In the genomic region with DNA sequence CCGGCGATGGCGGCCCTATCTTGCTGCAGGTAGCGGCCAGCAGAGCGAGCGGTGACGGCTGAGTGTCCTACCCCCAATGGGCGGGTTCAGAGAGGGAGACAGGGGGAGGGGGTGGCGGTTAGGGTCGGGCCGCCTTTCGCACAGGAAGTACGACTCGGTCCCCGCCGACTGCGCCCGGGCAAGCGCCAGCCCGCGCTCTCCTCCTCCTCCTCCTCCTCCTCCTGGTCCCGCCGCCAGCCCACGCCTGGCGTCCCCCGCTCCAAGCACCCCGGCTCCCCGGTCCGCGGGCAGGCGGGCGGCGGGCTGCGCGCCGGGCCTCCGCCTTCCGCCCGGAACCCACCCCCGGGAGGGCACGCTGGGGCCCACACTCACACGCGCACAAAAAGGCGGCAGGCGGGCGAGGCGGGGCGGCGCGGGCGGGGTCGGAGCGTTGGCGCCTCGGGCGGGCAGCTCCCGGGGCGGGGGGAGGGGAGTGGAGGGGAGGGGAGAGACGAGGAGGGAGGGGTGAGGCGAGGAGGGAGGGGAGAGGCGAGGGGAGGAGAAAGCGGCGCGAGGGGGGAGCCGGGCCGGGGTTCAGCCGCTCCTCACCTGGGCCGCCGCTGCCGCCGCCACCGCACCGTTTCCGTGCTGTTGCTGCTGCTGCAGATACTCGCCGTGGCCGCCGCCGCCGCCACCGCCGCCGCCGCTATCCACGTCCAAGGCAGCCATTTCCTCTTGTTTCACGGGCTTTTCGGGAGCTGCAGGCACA, we compare ENCODE assay signal across 8 cellular contexts. TPM values are rescaled to one million over a fixed set of nuclear protein-coding genes. Genes with fewer than 3 reads are reported as not detected.
DNase-seq lines count a peak whose midpoint lies in the region; ATAC-seq and TF ChIP-seq lines count a peak whose summit lies in the region.

No MANE protein-coding gene starts in this region.

- WGBS in endodermal cell (ENCODE audit: insufficient coverage in 1 of 2, insufficient read length in 1 of 2), 2 experiments = 0% methylated on average over 82 of the region's 87 CpGs; no CpG with 5 or more reads in 1 of the 2 experiments

- peak; percentile 45 for ATAC-seq in GM19467 (IDR thresholded peaks at IDR 0.05; ENCODE audit: unreplicated experiment)

- DNase-seq in CMK (ENCODE audit: low read depth) (peak; percentile 78), HT-29 (ENCODE audit: low spot score) (peak; percentile 85), NOMO-1 treated with dmso at 0.1 percent for 144 hours (lab: John Stamatoyannopoulos, UW; ENCODE audit: unreplicated experiment) (peak; percentile 93), endodermal cell (peak; percentile 95), mesothelial cell of epicardium (ENCODE audit: low spot score in 2 of 2, unreplicated experiment in 2 of 2) (peak; percentile 82 to 85)
- DNase-seq in activated CD8-positive, alpha-beta memory T cell treated with anti-CD3 and anti-CD28 coated beads, Interleukin-2, amount 50 U/mL, for 24 hours (ENCODE audit: extremely low read depth) = peak; percentile 73
- DNase-seq in stimulated activated CD8-positive, alpha-beta memory T cell treated with anti-CD3 and anti-CD28 coated beads, Interleukin-15, amount 100 ng/mL, for 48 hours (ENCODE audit: low read depth in 2 of 2) = peak; percentile 86 to 89

- H3K27ac Mint-ChIP-seq in endodermal cell (peak overlapping the region; percentile 81), mesothelial cell of epicardium (peak overlapping the region; percentile 81)

- H3K4me1 Mint-ChIP-seq in endodermal cell (peaks cover 26% of the 10 kb centered on the region), mesothelial cell of epicardium (peaks cover 35% of the 10 kb centered on the region)

- TF ChIP-seq CTCF in endodermal cell (conservative IDR thresholded peaks at IDR 0.05) (no peak), mesothelial cell of epicardium (IDR thresholded peaks at IDR 0.05; ENCODE audit: unreplicated experiment) (no peak)

- H3K9me3 Mint-ChIP-seq in endodermal cell = peaks cover 21% of the 10 kb centered on the region
- H3K9me3 Mint-ChIP-seq in mesothelial cell of epicardium = peaks cover 7% of the 10 kb centered on the region

- H3K27ac ChIP-seq in endodermal cell (ENCODE audit: low read depth, low read length) = peak overlapping the region; percentile 99

- H3K36me3 Mint-ChIP-seq in endodermal cell (ENCODE audit: low read depth) (peaks cover 34% of the 10 kb centered on the region), mesothelial cell of epicardium (peaks cover 24% of the 10 kb centered on the region)

- peaks cover 24% of the 10 kb centered on the region for H3K36me3 ChIP-seq in endodermal cell (ENCODE audit: control insufficient read depth, insufficient read depth, low read length)

- H3K27me3 ChIP-seq in endodermal cell (ENCODE audit: control insufficient read depth, insufficient read depth, low read length, poor library complexity, severe bottlenecking) = no peaks in the 10 kb centered on the region

- peak overlapping the region; percentile 38 for H3K9ac ChIP-seq in endodermal cell (ENCODE audit: extremely low read depth, low read length, poor library complexity, severe bottlenecking)

- H3K4me3 Mint-ChIP-seq in endodermal cell (peak overlapping the region; percentile 95), mesothelial cell of epicardium (peak overlapping the region; percentile 68)

- peaks cover 21% of the 10 kb centered on the region for H3K9me3 ChIP-seq in endodermal cell (ENCODE audit: control insufficient read depth, low read length)

- no peaks in the 10 kb centered on the region for H3K27me3 Mint-ChIP-seq in endodermal cell (ENCODE audit: insufficient read depth)
- no peaks in the 10 kb centered on the region for H3K27me3 Mint-ChIP-seq in mesothelial cell of epicardium (ENCODE audit: low read depth)

- H3K4me3 ChIP-seq in endodermal cell (ENCODE audit: low read length) = peak overlapping the region; percentile 39

- H3K4me1 ChIP-seq in endodermal cell (ENCODE audit: control insufficient read depth, insufficient read depth, low read length) = peaks cover 3% of the 10 kb centered on the region

RNA-seq across cellular contexts. Expression of gene SP3, which starts 1.2 kb away (rescaled TPM):
- total RNA-seq in HT-29 (2014; rRNA removed; shearing (Covaris generic)) = 102 and 104 TPM in 2 replicates
- 10 to 100 TPM; 80.2 to 83.7 TPM for total RNA-seq in endodermal cell
- polyA plus RNA-seq in endodermal cell (2013, experiment 1 of 2) = 86.8 TPM
- 81.4 TPM for polyA plus RNA-seq in endodermal cell (2013, experiment 2 of 2)
- 106 to 113 TPM (median 110 TPM) in 3 replicates for total RNA-seq in mesothelial cell of epicardium

Comparison
In these comparisons a context has a peak if more than half of its experiments do, and no peak if none do; other contexts are left out.
1. Peak in every context shown above with its lines: DNase-seq, ATAC-seq, H3K4me3 ChIP-seq and H3K27ac ChIP-seq.